Comparison of ENCODE assay signal across 9 cellular contexts in the genomic region with DNA sequence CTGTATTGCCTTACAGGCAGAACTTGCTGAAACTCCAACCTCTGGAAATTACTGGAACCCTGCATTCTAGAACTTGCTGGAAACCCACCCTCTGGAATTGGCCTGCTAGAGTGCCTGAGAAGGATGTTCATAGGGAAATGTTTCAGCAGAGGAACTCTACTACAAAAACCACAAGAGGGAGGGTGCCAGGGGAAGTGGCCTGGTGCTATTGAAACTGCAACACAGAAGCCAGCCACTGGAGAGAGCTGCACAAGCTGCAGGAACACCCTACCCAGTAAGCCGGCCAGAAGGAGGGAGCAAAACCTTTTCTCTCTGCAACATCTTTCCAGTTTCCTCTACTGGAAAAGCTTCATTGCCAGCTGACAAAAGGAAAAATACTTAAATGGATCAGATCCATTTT. TPM values are rescaled to one million over a fixed set of nuclear protein-coding genes. Genes with fewer than 3 reads are reported as not detected.
A peak's percentile ranks its signal among the peaks of the same experiment; 100 is the strongest.
DNase-seq lines count a peak whose midpoint lies in the region; ATAC-seq and TF ChIP-seq lines count a peak whose summit lies in the region.
"Had no signal": no experiment of that assay in that cellular context is flagged by ENCODE, and none has a peak within 500 bp of the region (broad histone marks: within the 10 kb centered on the region; RNA-seq: fewer than 3 reads in every experiment).

No MANE protein-coding gene starts in this region.

- no peak overlapping the region for H3K4me3 ChIP-seq in neutrophil (ENCODE audit: low read depth in 1 of 2, low read length in 1 of 2)
- H3K4me3 ChIP-seq: HAP-1 had no signal

- ATAC-seq in GM18517 (IDR thresholded peaks at IDR 0.05; ENCODE audit: unreplicated experiment) (peak; percentile 22), HG03097 (IDR thresholded peaks at IDR 0.05; ENCODE audit: low FRiP score, unreplicated experiment) (peak; percentile 49), sciatic nerve (no peak)

- peak; percentile 39 for DNase-seq in AG20443 (ENCODE audit: low spot score)
- DNase-seq in RPMI8226: peak; percentile 65
- peak; percentile 32 for DNase-seq in central memory CD4-positive, alpha-beta T cell
- DNase-seq in DMS153 (lab: John Stamatoyannopoulos, UW): no peak
- no peak for DNase-seq in sciatic nerve (ENCODE audit: low spot score)

- peak overlapping the region; percentile 58 for H3K27ac ChIP-seq in neutrophil

- TF ChIP-seq CTCF in neutrophil (IDR thresholded peaks at IDR 0.05): peak; percentile 55

- intact Hi-C loops in sciatic nerve (cut with DNase I): no loop called here

- no peaks in the 10 kb centered on the region for H3K9me3 ChIP-seq in neutrophil
- H3K9me3 ChIP-seq: HAP-1 had no signal

- H3K4me1 ChIP-seq in neutrophil (ENCODE audit: control insufficient read depth in 1 of 2, insufficient read depth in 1 of 2, low read depth in 1 of 2, low read length in 1 of 2): peaks cover 14 to 23% of the 10 kb centered on the region in 2 experiments

- no peaks in the 10 kb centered on the region for H3K27me3 ChIP-seq in neutrophil

- H3K36me3 ChIP-seq in neutrophil: no peaks in the 10 kb centered on the region
- H3K36me3 ChIP-seq: HAP-1 had no signal

RNA-seq across cellular contexts. Expression of a gene that starts 2.5 kb away (rescaled TPM):
- 33.3 TPM for total RNA-seq in sciatic nerve

Comparison
In these comparisons a context has a peak if more than half of its experiments do, and no peak if none do; other contexts are left out.
1. DNase-seq: peak in AG20443 (single experiment), RPMI8226 (single experiment) and central memory CD4-positive, alpha-beta T cell (single experiment); none in DMS153 (single experiment) and sciatic nerve (single experiment).